11 cellular contexts compared by ENCODE assay signal in the genomic region with DNA sequence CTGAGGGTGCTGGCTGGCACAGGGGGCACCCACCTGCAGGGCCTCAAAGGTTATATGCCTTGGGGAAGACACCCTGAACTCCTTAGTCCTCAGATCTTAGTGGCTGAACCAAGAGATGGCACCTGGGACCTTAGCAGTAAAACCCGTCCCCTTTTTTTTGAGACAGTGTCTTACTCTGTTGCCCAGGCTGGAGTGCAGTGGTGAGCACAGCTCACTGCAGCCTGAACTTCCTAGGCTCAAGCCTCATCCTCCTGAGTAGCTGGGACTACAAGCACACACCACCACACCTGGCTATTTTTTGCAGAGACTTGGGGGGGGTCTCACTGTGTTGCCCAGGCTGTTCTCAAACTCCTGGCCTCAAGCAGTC.
DNase-seq lines count a peak whose midpoint lies in the region; ATAC-seq, FAIRE-seq and TF ChIP-seq lines count a peak whose summit lies in the region.
"Had no signal": no experiment of that assay in that cellular context is flagged by ENCODE, and none has a peak within 500 bp of the region (broad histone marks: within the 10 kb centered on the region; RNA-seq: fewer than 3 reads in every experiment).

No MANE protein-coding gene starts in this region.

- no peak for ATAC-seq in HG03139 (IDR thresholded peaks at IDR 0.05; ENCODE audit: unreplicated experiment)

- H3K27ac ChIP-seq in OCI-LY3 (ENCODE audit: low read length), result no peak overlapping the region
- H3K27ac ChIP-seq in H1 (ENCODE audit: low read depth, low read length), result no peak overlapping the region
- peak overlapping the region; percentile 82 for H3K27ac ChIP-seq in smooth muscle cell (ENCODE audit: low read depth)

- peaks cover 50% of the 10 kb centered on the region for H3K79me2 ChIP-seq in OCI-LY3 (ENCODE audit: low read length)
- H3K79me2 ChIP-seq in H1 (ENCODE audit: control insufficient read depth in 1 of 2, insufficient read depth in 2 of 2, low read length in 2 of 2), result peaks cover 3 to 77% of the 10 kb centered on the region in 2 experiments; a peak in 3 of 4 replicates
- H3K79me2 ChIP-seq in smooth muscle cell (ENCODE audit: low read depth), result peaks cover 83% of the 10 kb centered on the region

- DNase-seq in H1 (ENCODE audit: low read depth in 1 of 2, low spot score in 2 of 2) (no peak), smooth muscle cell (lab: John Stamatoyannopoulos, UW; ENCODE audit: unreplicated experiment) (no peak), NCI-H345 treated with DMSO at 0.1 percent for 48 hours (lab: John Stamatoyannopoulos, UW; ENCODE audit: unreplicated experiment) (no peak), HAP-1 (ENCODE audit: low spot score in 2 of 2) (no peak)
- no peak for DNase-seq in activated CD4-positive, CD25-positive, alpha-beta regulatory T cell (lab: John Stamatoyannopoulos, UW)
- DNase-seq: hippocampal formation, NCI-H446 treated with DMSO at 0.1 percent for 48 hours had no signal

- H3K79me1 ChIP-seq in H1 (ENCODE audit: low read depth, low read length), result peaks cover 9% of the 10 kb centered on the region

- no peak overlapping the region for H3K18ac ChIP-seq in H1 (ENCODE audit: extremely low read depth, low read length)

- H2BK20ac ChIP-seq in H1 (ENCODE audit: low read length), result peak overlapping the region; percentile 93; the same call in 1 of the 2 replicates

- no peak for TF ChIP-seq EP300 in H1 (IDR thresholded peaks at IDR 0.05; ENCODE audit: borderline replicate concordance in 1 of 2, low read depth in 2 of 2, low read length in 2 of 2)

- H3K27me3 ChIP-seq in OCI-LY3 (ENCODE audit: low read depth, low read length) (peaks cover 11% of the 10 kb centered on the region), H1 (replicated peaks in 1 of 4; ENCODE audit: control insufficient read depth in 3 of 4, extremely low read depth in 1 of 4, insufficient read depth in 3 of 4, low read length in 3 of 4) (no peaks in the 10 kb centered on the region), smooth muscle cell (ENCODE audit: low read depth) (no peaks in the 10 kb centered on the region), HAP-1 (ENCODE audit: low read depth) (no peaks in the 10 kb centered on the region)

- peak overlapping the region; percentile 72; the same call in 1 of the 2 replicates for H2AK5ac ChIP-seq in H1 (ENCODE audit: low read depth, low read length)

- H3K4me1 ChIP-seq in OCI-LY3 (ENCODE audit: low read length) (peaks cover 76% of the 10 kb centered on the region), H1 (replicated peaks in 1 of 4; ENCODE audit: control insufficient read depth in 3 of 4, insufficient read depth in 4 of 4, low read length in 3 of 4) (peaks cover 21 to 60% (median 42%) of the 10 kb centered on the region in 4 experiments), smooth muscle cell (ENCODE audit: low read depth) (peaks cover 52% of the 10 kb centered on the region), HAP-1 (peaks cover 11% of the 10 kb centered on the region)

- no peak overlapping the region for H3K23ac ChIP-seq in H1 (ENCODE audit: insufficient read length)

- H3K9ac ChIP-seq in OCI-LY3 (ENCODE audit: low read length), result no peak overlapping the region
- no peak overlapping the region for H3K9ac ChIP-seq in H1 (replicated peaks in 1 of 4; ENCODE audit: extremely low read depth in 1 of 4, low read depth in 3 of 4, low read length in 3 of 4)
- H3K9ac ChIP-seq in smooth muscle cell (ENCODE audit: low read depth), result peak overlapping the region; percentile 55

- no peak for TF ChIP-seq POLR2A in H1 (IDR thresholded peaks at IDR 0.05; ENCODE audit: control extremely low read depth in 1 of 2, low read depth in 2 of 2, low read length in 2 of 2)

- H4K91ac ChIP-seq in H1 (replicated peaks; ENCODE audit: insufficient read length, low read length), result no peak overlapping the region

- H4K8ac ChIP-seq in H1 (ENCODE audit: extremely low read depth, insufficient read depth, low read length), result peak overlapping the region; percentile 64; the same call in 1 of the 2 replicates

- TF ChIP-seq CTCF in OCI-LY3 (IDR thresholded peaks at IDR 0.05; ENCODE audit: low read depth, low read length), result no peak
- TF ChIP-seq CTCF in H1 (IDR thresholded peaks at IDR 0.05; ENCODE audit: control extremely low read depth in 1 of 3, insufficient read depth in 1 of 3, low read depth in 1 of 3, low read length in 3 of 3), result no peak
- no peak for TF ChIP-seq CTCF in smooth muscle cell (IDR thresholded peaks at IDR 0.05; ENCODE audit: borderline replicate concordance, insufficient read depth, poor library complexity, severe bottlenecking)

- no peak overlapping the region for H2BK120ac ChIP-seq in H1 (replicated peaks; ENCODE audit: low read depth, low read length)

- H2BK5ac ChIP-seq in H1 (ENCODE audit: low read depth, low read length), result peak overlapping the region; percentile 90; the same call in 1 of the 2 replicates

- H3K4me3 ChIP-seq in GM08714 (ENCODE audit: low read length) (peak overlapping the region; percentile 24; the same call in 1 of the 2 replicates), OCI-LY3 (ENCODE audit: low read length) (no peak overlapping the region), H1 (ENCODE audit: extremely low read depth in 1 of 4, insufficient read depth in 2 of 4, low read depth in 3 of 4, low read length in 4 of 4) (no peak overlapping the region), smooth muscle cell (no peak overlapping the region), HAP-1 (no peak overlapping the region)

- no peak overlapping the region for H3K14ac ChIP-seq in H1 (ENCODE audit: insufficient read length)

- H4K20me1 ChIP-seq in OCI-LY3 (ENCODE audit: insufficient read depth, low read length) (peaks cover 11% of the 10 kb centered on the region; the same call in 1 of the 2 replicates), H1 (replicated peaks in 1 of 2; ENCODE audit: control insufficient read depth in 1 of 2, insufficient read depth in 2 of 2, low read length in 2 of 2) (no peaks in the 10 kb centered on the region), smooth muscle cell (ENCODE audit: low read depth) (peaks cover 92% of the 10 kb centered on the region)

- H2AFZ ChIP-seq in OCI-LY3 (ENCODE audit: low read depth, low read length) (no peak overlapping the region), H1 (ENCODE audit: low read length) (no peak overlapping the region), smooth muscle cell (ENCODE audit: low read depth) (no peak overlapping the region)

- H2BK12ac ChIP-seq in H1 (ENCODE audit: low read depth, low read length), result 0 out of 2 replicates have a peak overlapping the region, but pooled peaks have one; percentile 94

- H3K36me3 ChIP-seq in OCI-LY3 (replicated peaks; ENCODE audit: low read depth, low read length) (no peaks in the 10 kb centered on the region), H1 (ENCODE audit: control insufficient read depth in 2 of 4, insufficient read depth in 4 of 4, low read length in 3 of 4) (no peaks in the 10 kb centered on the region), smooth muscle cell (ENCODE audit: low read depth) (no peaks in the 10 kb centered on the region), HAP-1 (replicated peaks) (no peaks in the 10 kb centered on the region)

- H3F3A ChIP-seq in smooth muscle cell (ENCODE audit: low read depth), result no peaks in the 10 kb centered on the region

- H4K5ac ChIP-seq in H1 (ENCODE audit: insufficient read length, low read depth, low read length), result no peak overlapping the region

- FAIRE-seq in H1 (lab: Jason Lieb, UNC), result no peak
- FAIRE-seq: D721Med had no signal

- H3K4me2 ChIP-seq in OCI-LY3 (ENCODE audit: low read length) (peak overlapping the region; percentile 72), H1 (ENCODE audit: insufficient read depth in 1 of 2, low read depth in 2 of 2, low read length in 2 of 2) (no peak overlapping the region; a peak in 1 of 4 replicates), smooth muscle cell (peak overlapping the region; percentile 99)

- no peak for TF ChIP-seq RAD21 in H1 (IDR thresholded peaks at IDR 0.05 in 1 of 2, conservative IDR thresholded peaks at IDR 0.05 in 1 of 2; ENCODE audit: low read depth in 2 of 2, low read length in 2 of 2)

- CTCF ChIA-PET in H1 (lab: Charles Lee; ENCODE audit: partially characterized antibody), result interaction anchor here (1.3 to 4.4 kb wide), 7 partner anchors 9 to 219 kb away, joined by 4 to 15 read pairs (median 5); no protein-coding TSS in a partner anchor

- 83% methylated on average over 1 of the region's 1 CpG; no CpG with 5 or more reads in 1 of the 2 experiments for WGBS in H1 (ENCODE audit: extremely low coverage in 1 of 2, insufficient coverage in 1 of 2, insufficient read length in 1 of 2, insufficient replicate concordance in 2 of 2, low coverage in 1 of 2, low lambda C conversion rate in 2 of 2, missing lambda C conversion rate in 1 of 2), 2 experiments
- 93% methylated on average over 1 of the region's 1 CpG for WGBS in smooth muscle cell (ENCODE audit: low lambda C conversion rate)

- H3K4ac ChIP-seq in H1 (replicated peaks; ENCODE audit: insufficient read length, low read depth, low read length), result no peak overlapping the region

- POLR2A ChIA-PET in H1 (lab: Charles Lee; ENCODE audit: partially characterized antibody), result interaction anchor here (1.0 to 2.2 kb wide), 4 partner anchors 9 to 326 kb away, joined by 3 to 5 read pairs (median 4); no protein-coding TSS in a partner anchor

- no peak overlapping the region for H3K56ac ChIP-seq in H1 (replicated peaks; ENCODE audit: insufficient read length, low read depth, low read length)

- peaks cover 5% of the 10 kb centered on the region; the same call in 1 of the 2 replicates for H3K23me2 ChIP-seq in H1 (ENCODE audit: low read depth, low read length)

- in situ Hi-C loops in HAP-1 (cut with MboI; ENCODE audit: low sequenced_read_pairs), result loop anchor here (10.0 kb wide), 1 partner anchor 66 kb away; no protein-coding TSS in a partner anchor

- H3K9me3 ChIP-seq in OCI-LY3 (ENCODE audit: insufficient read depth, low read length), result no peaks in the 10 kb centered on the region
- no peaks in the 10 kb centered on the region for H3K9me3 ChIP-seq in H1 (ENCODE audit: insufficient read depth in 2 of 2, low read depth in 1 of 2, low read length in 1 of 2)
- H3K9me3 ChIP-seq in smooth muscle cell (replicated peaks; ENCODE audit: low read depth), result no peaks in the 10 kb centered on the region
- H3K9me3 ChIP-seq in HAP-1, result no peaks in the 10 kb centered on the region

- no peak overlapping the region; the same call in 1 of the 2 replicates for H2BK15ac ChIP-seq in H1 (ENCODE audit: low read length)

TF ChIP-seq in H1, 55 proteins besides CTCF, POLR2A, EP300 and RAD21 (continues in another document):
- no peak for TF ChIP-seq NANOG (IDR thresholded peaks at IDR 0.05; ENCODE audit: insufficient read depth, low read depth, low read length, poor library complexity, severe bottlenecking)
- no peak for TF ChIP-seq HDAC2 (IDR thresholded peaks at IDR 0.05; ENCODE audit: borderline replicate concordance in 1 of 2, low read depth in 2 of 2, low read length in 2 of 2)
- TF ChIP-seq SIX5 (IDR thresholded peaks at IDR 0.05; ENCODE audit: low read depth, low read length), result no peak
- no peak for TF ChIP-seq ZNF274 (IDR thresholded peaks at IDR 0.05; ENCODE audit: borderline replicate concordance, extremely low read depth, low read length)
- no peak for TF ChIP-seq KDM5A (IDR thresholded peaks at IDR 0.05; ENCODE audit: low read length)
- TF ChIP-seq JUND (IDR thresholded peaks at IDR 0.05; ENCODE audit: low read length), result no peak
- TF ChIP-seq FOSL1 (IDR thresholded peaks at IDR 0.05; ENCODE audit: insufficient read depth, low read depth, low read length), result no peak
- no peak for TF ChIP-seq EGR1 (IDR thresholded peaks at IDR 0.05; ENCODE audit: borderline replicate concordance, low read depth, low read length)

Comparison
In these comparisons a context has a peak if more than half of its experiments do, and no peak if none do; other contexts are left out.
1. H3K4me2 ChIP-seq: peak in OCI-LY3 (single experiment) and smooth muscle cell (single experiment); none in H1 (0 of 2).